In genomic region chr5:159100928-159101646, GRCh38 we compare ENCODE assay signal across 8 cellular contexts. TPM values are rescaled to one million over a fixed set of nuclear protein-coding genes. Genes with fewer than 3 reads are reported as not detected.
DNase-seq lines count a peak whose midpoint lies in the region; ATAC-seq, FAIRE-seq and TF ChIP-seq lines count a peak whose summit lies in the region.

No MANE protein-coding gene starts in this region.

- H3K9ac ChIP-seq in HUES48 (ENCODE audit: low read depth, low read length) (no peak overlapping the region), duodenal mucosa (ENCODE audit: low read depth in 1 of 2, low read length in 2 of 2) (no peak overlapping the region)

- H3K27ac ChIP-seq in HUES48 (ENCODE audit: low read depth, low read length) (no peak overlapping the region), duodenal mucosa (ENCODE audit: low read depth, low read length) (no peak overlapping the region), ovary (peak overlapping the region; percentile 64 to 93)

- ATAC-seq in activated CD8-positive, alpha-beta memory T cell treated with anti-CD3 and anti-CD28 coated beads, Interleukin-2, amount 10 ng/mL, durations not matched to agents 7 days and 5 days = no peak
- ATAC-seq in GM19467 (IDR thresholded peaks at IDR 0.05; ENCODE audit: unreplicated experiment) = no peak

- no peak overlapping the region for H3K27ac Mint-ChIP-seq in activated CD8-positive, alpha-beta memory T cell treated with anti-CD3 and anti-CD28 coated beads, Interleukin-2, amount 10 ng/mL, durations not matched to agents 7 days and 5 days

- peaks cover 94% of the 10 kb centered on the region for H3K27me3 Mint-ChIP-seq in activated CD8-positive, alpha-beta memory T cell treated with anti-CD3 and anti-CD28 coated beads, Interleukin-2, amount 10 ng/mL, durations not matched to agents 7 days and 5 days

- no peaks in the 10 kb centered on the region for H3K36me3 ChIP-seq in HUES48 (ENCODE audit: control insufficient read depth, insufficient read depth, low read length)
- H3K36me3 ChIP-seq in duodenal mucosa (ENCODE audit: control insufficient read depth in 1 of 2, insufficient read depth in 2 of 2, low read length in 2 of 2) = no peaks in the 10 kb centered on the region
- no peaks in the 10 kb centered on the region for H3K36me3 ChIP-seq in ovary

- peak overlapping the region; percentile 65 for H3K4me3 ChIP-seq in HUES48 (ENCODE audit: low read depth, low read length)
- H3K4me3 ChIP-seq in duodenal mucosa (ENCODE audit: low read depth in 1 of 2, low read length in 2 of 2) = peak overlapping the region; percentile 50 to 60
- H3K4me3 ChIP-seq in ovary = peak overlapping the region; percentile 64

- H3K9me3 ChIP-seq in HUES48 (ENCODE audit: control insufficient read depth, insufficient read depth, low read length) (no peaks in the 10 kb centered on the region), duodenal mucosa (ENCODE audit: control insufficient read depth in 1 of 2, low read length in 2 of 2) (no peaks in the 10 kb centered on the region), ovary (no peaks in the 10 kb centered on the region)

- TF ChIP-seq CTCF in ovary (IDR thresholded peaks at IDR 0.05) = no peak

- H3K4me3 Mint-ChIP-seq in activated CD8-positive, alpha-beta memory T cell treated with anti-CD3 and anti-CD28 coated beads, Interleukin-2, amount 10 ng/mL, durations not matched to agents 7 days and 5 days = peak overlapping the region; percentile 77

- intact Hi-C loops in ovary (cut with DNase I) = loop anchor here (2.0 to 10.0 kb wide), 9 partner anchors 216 to 1286 kb away; no protein-coding TSS in a partner anchor

- DNase-seq in activated CD8-positive, alpha-beta memory T cell treated with anti-CD3 and anti-CD28 coated beads, Interleukin-2, amount 10 ng/mL, durations not matched to agents 7 days and 5 days = no peak
- no peak for DNase-seq in activated CD8-positive, alpha-beta memory T cell treated with anti-CD3 and anti-CD28 coated beads for 24 hours
- DNase-seq in ovary = no peak
- DNase-seq in RCC 7860 (ENCODE audit: low spot score) = no peak
- no peak for DNase-seq in A172 (ENCODE audit: low spot score)

- H3K4me1 ChIP-seq in HUES48 (ENCODE audit: control insufficient read depth, insufficient read depth, low read length) = peaks cover 44% of the 10 kb centered on the region
- H3K4me1 ChIP-seq in duodenal mucosa (ENCODE audit: control insufficient read depth in 1 of 2, insufficient read depth in 2 of 2, low read length in 2 of 2) = peaks cover 0 to 15% of the 10 kb centered on the region in 2 donors
- H3K4me1 ChIP-seq in ovary (ENCODE audit: insufficient read depth) = peaks cover 15% of the 10 kb centered on the region

- no peaks in the 10 kb centered on the region for H3K9me3 Mint-ChIP-seq in activated CD8-positive, alpha-beta memory T cell treated with anti-CD3 and anti-CD28 coated beads, Interleukin-2, amount 10 ng/mL, durations not matched to agents 7 days and 5 days (ENCODE audit: low read depth)

- 15 to 19% (median 15%) methylated on average over 16 of the region's 16 CpGs for WGBS in ovary, 3 donors

- TF ChIP-seq EP300 in ovary (IDR thresholded peaks at IDR 0.05) = no peak

- TF ChIP-seq POLR2A in ovary (IDR thresholded peaks at IDR 0.05) = no peak

- CTCF ChIA-PET in activated CD8-positive, alpha-beta memory T cell treated with anti-CD3 and anti-CD28 coated beads, Interleukin-2, amount 10 ng/mL, durations not matched to agents 7 days and 5 days (lab: Charles Lee) = interaction anchor here (2.3 kb wide), 1 partner anchor 405 kb away, joined by 12 read pairs; no protein-coding TSS in a partner anchor

- peaks cover 92% of the 10 kb centered on the region for H3K27me3 ChIP-seq in HUES48 (ENCODE audit: control insufficient read depth, insufficient read depth, low read length)
- peaks cover 58 to 81% of the 10 kb centered on the region in 2 donors for H3K27me3 ChIP-seq in duodenal mucosa (ENCODE audit: control insufficient read depth in 1 of 2, insufficient read depth in 2 of 2, low read length in 2 of 2)
- no peaks in the 10 kb centered on the region for H3K27me3 ChIP-seq in ovary

- FAIRE-seq in RCC 7860 (lab: Jason Lieb, UNC) = no peak

- peaks cover 31% of the 10 kb centered on the region for H3K4me1 Mint-ChIP-seq in activated CD8-positive, alpha-beta memory T cell treated with anti-CD3 and anti-CD28 coated beads, Interleukin-2, amount 10 ng/mL, durations not matched to agents 7 days and 5 days

- no peaks in the 10 kb centered on the region for H3K36me3 Mint-ChIP-seq in activated CD8-positive, alpha-beta memory T cell treated with anti-CD3 and anti-CD28 coated beads, Interleukin-2, amount 10 ng/mL, durations not matched to agents 7 days and 5 days

RNA-seq across cellular contexts. Expression of gene EBF1, which starts 1.4 kb away (rescaled TPM):
- under 1 TPM in 1 of 2 experiments, not detected in 1; 0.54 TPM for total RNA-seq in activated CD8-positive, alpha-beta memory T cell treated with anti-CD3 and anti-CD28 coated beads, Interleukin-2, amount 10 ng/mL, durations not matched to agents 7 days and 5 days
- total RNA-seq in ovary = 10 to 100 TPM in 6 of 7 donors, 1 to 10 TPM in 1; 6.7 to 51.0 (median 26.1) TPM
- polyA plus RNA-seq in ovary = 10 to 100 TPM; 11.9 to 22.6 TPM
- total RNA-seq in A172 (2014; rRNA removed; shearing (Covaris generic)) = 1.6 and 2.1 TPM in 2 replicates

Comparison
In these comparisons a context has a peak if more than half of its experiments do, and no peak if none do; other contexts are left out.
1. H3K27ac ChIP-seq: peak in ovary (2 of 2); none in HUES48 (single experiment) and duodenal mucosa (single experiment).
2. Peak in every context shown above with its lines, with median percentiles within 50 percentile points of each other: H3K4me3 ChIP-seq.